8 cellular contexts compared by ENCODE assay signal in the genomic region with DNA sequence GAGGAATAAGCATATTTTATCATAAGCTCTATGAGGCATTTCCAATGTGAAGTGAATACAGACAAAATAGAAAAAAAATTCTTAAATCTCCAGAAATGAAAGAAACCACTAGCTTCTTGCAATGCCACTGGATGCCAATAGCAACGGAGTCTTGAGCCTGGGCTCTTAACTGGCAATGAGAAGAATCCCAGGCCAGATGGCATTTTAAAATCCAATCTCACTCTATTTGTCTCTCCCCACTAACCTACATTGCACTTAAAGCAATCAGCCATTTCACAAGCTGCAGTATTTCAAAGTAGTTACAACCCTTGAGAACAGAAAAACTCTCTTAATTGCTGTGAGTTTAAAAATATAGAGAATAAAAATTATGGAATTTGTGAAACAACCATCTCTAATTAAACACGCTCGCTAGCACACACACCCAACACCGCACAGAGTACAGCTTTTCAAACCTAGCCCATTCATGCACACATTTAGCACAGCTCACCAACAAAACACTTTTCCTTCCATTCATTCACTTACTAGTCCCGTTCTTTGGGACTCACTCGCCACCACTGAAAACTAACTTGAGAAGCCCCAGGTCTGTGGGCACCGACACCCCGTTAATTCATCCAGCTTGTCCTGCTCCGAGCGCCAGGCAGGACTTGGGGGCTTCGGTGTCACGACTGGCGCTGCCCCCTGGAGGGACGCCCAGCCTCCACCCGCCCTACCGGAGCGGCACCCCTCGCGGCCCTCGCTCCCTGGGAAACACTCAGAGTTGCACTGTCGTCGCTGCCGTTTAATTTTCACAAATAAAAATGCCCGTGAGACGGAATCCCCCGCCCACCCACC. TPM values are rescaled to one million over a fixed set of nuclear protein-coding genes. Genes with fewer than 3 reads are reported as not detected.
A peak's percentile ranks its signal among the peaks of the same experiment; 100 is the strongest.
DNase-seq lines count a peak whose midpoint lies in the region; ATAC-seq, FAIRE-seq and TF ChIP-seq lines count a peak whose summit lies in the region.

No MANE protein-coding gene starts in this region.

- H3K4me3 ChIP-seq in Loucy (ENCODE audit: low read length, poor library complexity, severe bottlenecking) (peak overlapping the region; percentile 74), body of pancreas (peak overlapping the region; percentile 32 to 48)

- DNase-seq in GM04503 (ENCODE audit: low read depth) = peak; percentile 34
- DNase-seq in body of pancreas = peak in 1 of 4 donors; percentile 18
- peak; percentile 30 for DNase-seq in iris pigment epithelial cell (ENCODE audit: low read depth)
- DNase-seq in stimulated activated naive B cell treated with anti-CD40 and anti-IgM and Interleukin-4, amounts not matched to agents 10 μg/mL and 1 μg/mL and 100 μg/mL, for 72 hours = no peak
- DNase-seq in GM19239 (ENCODE audit: insufficient read length, low spot score) = no peak

- peak; percentile 1 for ATAC-seq in body of pancreas
- no peak for ATAC-seq in stimulated activated naive B cell treated with anti-CD40 and anti-IgM and Interleukin-4, amounts not matched to agents 10 μg/mL and 1 μg/mL and 100 μg/mL, for 72 hours (replicated peaks)
- ATAC-seq in HG02885 (IDR thresholded peaks at IDR 0.05; ENCODE audit: poor library complexity, unreplicated experiment) = no peak
- ATAC-seq in HG03565 (IDR thresholded peaks at IDR 0.05; ENCODE audit: unreplicated experiment) = no peak

- H3F3A ChIP-seq in Loucy (ENCODE audit: low read depth) = no peaks in the 10 kb centered on the region

- H3K4me1 Mint-ChIP-seq in stimulated activated naive B cell treated with anti-CD40 and anti-IgM and Interleukin-4, amounts not matched to agents 10 μg/mL and 1 μg/mL and 100 μg/mL, for 72 hours = peaks cover 4 to 5% of the 10 kb centered on the region in 2 donors

- H3K4me2 ChIP-seq in Loucy (ENCODE audit: low read depth, low read length, poor library complexity, severe bottlenecking) = peak overlapping the region; percentile 70

- peak overlapping the region; percentile 81 to 93 (median 89) for H3K27ac ChIP-seq in body of pancreas

- H3K27me3 Mint-ChIP-seq in stimulated activated naive B cell treated with anti-CD40 and anti-IgM and Interleukin-4, amounts not matched to agents 10 μg/mL and 1 μg/mL and 100 μg/mL, for 72 hours = peaks cover 40 to 62% of the 10 kb centered on the region in 2 donors

- TF ChIP-seq CTCF in Loucy (conservative IDR thresholded peaks at IDR 0.05; ENCODE audit: low read length) = no peak
- peak in 1 of 7 experiments; percentile 7 for TF ChIP-seq CTCF in body of pancreas (IDR thresholded peaks at IDR 0.05)

- H3K79me2 ChIP-seq in Loucy (ENCODE audit: insufficient read depth, low read length) = no peaks in the 10 kb centered on the region

- H3K4me1 ChIP-seq in Loucy (ENCODE audit: insufficient read depth, low read length, poor library complexity, severe bottlenecking) (no peaks in the 10 kb centered on the region), body of pancreas (peaks cover 57% of the 10 kb centered on the region)

- peaks cover 0 to 2% of the 10 kb centered on the region in 2 donors for H3K9me3 Mint-ChIP-seq in stimulated activated naive B cell treated with anti-CD40 and anti-IgM and Interleukin-4, amounts not matched to agents 10 μg/mL and 1 μg/mL and 100 μg/mL, for 72 hours

- 2% methylated on average over 14 to 26 of the region's 26 CpGs for WGBS in body of pancreas, 2 donors

- no peak for TF ChIP-seq POLR2A in body of pancreas (IDR thresholded peaks at IDR 0.05)

- intact Hi-C loops in body of pancreas (cut with DNase I) = no loop called here

- peaks cover 0 to 5% of the 10 kb centered on the region in 2 donors for H3K36me3 Mint-ChIP-seq in stimulated activated naive B cell treated with anti-CD40 and anti-IgM and Interleukin-4, amounts not matched to agents 10 μg/mL and 1 μg/mL and 100 μg/mL, for 72 hours

- H3K9me3 ChIP-seq in Loucy (ENCODE audit: insufficient read depth, low read depth, low read length) = no peaks in the 10 kb centered on the region
- no peaks in the 10 kb centered on the region for H3K9me3 ChIP-seq in body of pancreas

- peak overlapping the region; percentile 74 to 75 for H3K4me3 Mint-ChIP-seq in stimulated activated naive B cell treated with anti-CD40 and anti-IgM and Interleukin-4, amounts not matched to agents 10 μg/mL and 1 μg/mL and 100 μg/mL, for 72 hours

- H4K20me1 ChIP-seq in Loucy (ENCODE audit: insufficient read depth, low read length, poor library complexity, severe bottlenecking) = no peaks in the 10 kb centered on the region

- H3K27me3 ChIP-seq in Loucy (ENCODE audit: insufficient read depth, low read length, poor library complexity, severe bottlenecking) (no peaks in the 10 kb centered on the region), body of pancreas (no peaks in the 10 kb centered on the region)

- H3K27ac Mint-ChIP-seq in stimulated activated naive B cell treated with anti-CD40 and anti-IgM and Interleukin-4, amounts not matched to agents 10 μg/mL and 1 μg/mL and 100 μg/mL, for 72 hours = no peak overlapping the region

- no peak for FAIRE-seq in GM19239 (lab: Jason Lieb, UNC)

- no peaks in the 10 kb centered on the region for H3K36me3 ChIP-seq in Loucy (ENCODE audit: insufficient read depth, low read length)
- no peaks in the 10 kb centered on the region for H3K36me3 ChIP-seq in body of pancreas (replicated peaks in 1 of 2; ENCODE audit: insufficient read depth in 1 of 2, low read depth in 2 of 2)

- peak overlapping the region; percentile 58 for H3K9ac ChIP-seq in Loucy (ENCODE audit: low read depth, low read length, poor library complexity, severe bottlenecking)

- peak overlapping the region; percentile 73 for H2AFZ ChIP-seq in Loucy (ENCODE audit: low read length)

- no peaks in the 10 kb centered on the region for H3K9me2 ChIP-seq in Loucy (replicated peaks; ENCODE audit: low read depth, low read length)

RNA-seq across cellular contexts. Expression of gene DDAH1, which starts 1.1 kb away (rescaled TPM):
- total RNA-seq in body of pancreas = 10 to 100 TPM; 11.2 to 31.4 TPM

Comparison
In these comparisons a context has a peak if more than half of its experiments do, and no peak if none do; other contexts are left out.
1. DNase-seq: peak in GM04503 (single experiment) and iris pigment epithelial cell (single experiment); none in stimulated activated naive B cell treated with anti-CD40 and anti-IgM and Interleukin-4, amounts not matched to agents 10 μg/mL and 1 μg/mL and 100 μg/mL, for 72 hours (single experiment) and GM19239 (single experiment).